Comparison of ENCODE assay signal across 14 cellular contexts in genomic region chr2:159098374-159098773, GRCh38.
DNase-seq lines count a peak whose midpoint lies in the region; ATAC-seq and TF ChIP-seq lines count a peak whose summit lies in the region.
"Had no signal": no experiment of that assay in that cellular context is flagged by ENCODE, and none has a peak within 500 bp of the region (broad histone marks: within the 10 kb centered on the region; RNA-seq: fewer than 3 reads in every experiment).

No MANE protein-coding gene starts in this region.

- intact Hi-C loops in Right ventricle myocardium inferior (cut with DNase I), result loop anchor here (5.0 kb wide), 1 partner anchor 36 kb away; no protein-coding TSS in a partner anchor
- intact Hi-C loops in breast epithelium (cut with DNase I; ENCODE audit: low total_unique reads), result no loop called here
- intact Hi-C loops in vagina (cut with DNase I), result no loop called here
- intact Hi-C loops in ascending aorta (cut with DNase I), result no loop called here

- H3K27ac ChIP-seq in right atrium auricular region (peak overlapping the region; percentile 44 to 69), breast epithelium (peak overlapping the region; percentile 62 to 77), mesodermal cell (ENCODE audit: low read depth, low read length, severe bottlenecking) (peak overlapping the region; percentile 82), vagina (peak overlapping the region; percentile 3), ascending aorta (peak overlapping the region in 1 of 2 donors; percentile 57)
- H3K27ac ChIP-seq: neutrophil had no signal

- peaks cover 12% of the 10 kb centered on the region for H3K36me3 ChIP-seq in right atrium auricular region
- no peaks in the 10 kb centered on the region for H3K36me3 ChIP-seq in breast epithelium
- H3K36me3 ChIP-seq in mesodermal cell (ENCODE audit: control insufficient read depth, insufficient read depth, low read length), result peaks cover 26% of the 10 kb centered on the region
- H3K36me3 ChIP-seq in vagina, result no peaks in the 10 kb centered on the region
- H3K36me3 ChIP-seq in ascending aorta, result no peaks in the 10 kb centered on the region
- H3K36me3 ChIP-seq: neutrophil had no signal

- DNase-seq in right atrium auricular region (ENCODE audit: low spot score), result no peak
- DNase-seq in Right ventricle myocardium inferior (ENCODE audit: missing footprints), result no peak
- no peak for DNase-seq in breast epithelium (ENCODE audit: low spot score in 2 of 2)
- DNase-seq in vagina (ENCODE audit: extremely low spot score in 2 of 2), result no peak
- no peak for DNase-seq in ascending aorta (ENCODE audit: low spot score in 2 of 2)
- DNase-seq: DMS79, NCI-H1092 treated with DMSO at 0.1 percent for 48 hours, NCI-H526, SHP77 had no signal

- 83 to 100% methylated on average over 1 to 2 of the region's 3 CpGs for WGBS in mesodermal cell (ENCODE audit: insufficient coverage in 2 of 2), 2 experiments

- peaks cover 0 to 65% of the 10 kb centered on the region in 2 donors for H3K4me1 ChIP-seq in right atrium auricular region
- H3K4me1 ChIP-seq in breast epithelium, result peaks cover 9 to 23% of the 10 kb centered on the region in 2 donors
- H3K4me1 ChIP-seq in mesodermal cell (ENCODE audit: control insufficient read depth, insufficient read depth, low read length, poor library complexity, severe bottlenecking), result peaks cover 21% of the 10 kb centered on the region
- peaks cover 47% of the 10 kb centered on the region for H3K4me1 ChIP-seq in vagina
- peaks cover 7 to 29% of the 10 kb centered on the region in 2 donors for H3K4me1 ChIP-seq in ascending aorta

- TF ChIP-seq POLR2A in breast epithelium (IDR thresholded peaks at IDR 0.05), result no peak
- TF ChIP-seq POLR2A in vagina (IDR thresholded peaks at IDR 0.05), result no peak

- ATAC-seq in Right ventricle myocardium inferior (no peak), HG03175 (IDR thresholded peaks at IDR 0.05; ENCODE audit: unreplicated experiment) (no peak), GM19463 (IDR thresholded peaks at IDR 0.05; ENCODE audit: unreplicated experiment) (no peak)
- ATAC-seq: esophagus mucosa had no signal

- H3K9me3 ChIP-seq in right atrium auricular region (peaks cover 0 to 8% of the 10 kb centered on the region in 2 donors), breast epithelium (peaks cover 0 to 4% of the 10 kb centered on the region in 2 donors), mesodermal cell (ENCODE audit: control insufficient read depth, low read length) (peaks cover 9% of the 10 kb centered on the region), vagina (no peaks in the 10 kb centered on the region), ascending aorta (peaks cover 0 to 8% of the 10 kb centered on the region in 2 donors)
- H3K9me3 ChIP-seq: neutrophil had no signal

- TF ChIP-seq CTCF in right atrium auricular region (IDR thresholded peaks at IDR 0.05) (no peak), breast epithelium (IDR thresholded peaks at IDR 0.05) (no peak), vagina (IDR thresholded peaks at IDR 0.05) (no peak), ascending aorta (IDR thresholded peaks at IDR 0.05) (no peak)

- H3K27me3 ChIP-seq in right atrium auricular region (no peaks in the 10 kb centered on the region), breast epithelium (no peaks in the 10 kb centered on the region), vagina (no peaks in the 10 kb centered on the region), ascending aorta (no peaks in the 10 kb centered on the region)
- H3K27me3 ChIP-seq: neutrophil had no signal

- H3K4me3 ChIP-seq in right atrium auricular region (no peak overlapping the region), breast epithelium (no peak overlapping the region), mesodermal cell (ENCODE audit: extremely low read depth, insufficient read depth, low read length, poor library complexity, severe bottlenecking) (no peak overlapping the region), vagina (no peak overlapping the region), ascending aorta (no peak overlapping the region)
